In genomic region chr1:109248797-109249629, GRCh38 we compare ENCODE assay signal across 8 cellular contexts. TPM values are rescaled to one million over a fixed set of nuclear protein-coding genes. Genes with fewer than 3 reads are reported as not detected.
DNase-seq lines count a peak whose midpoint lies in the region; ATAC-seq and TF ChIP-seq lines count a peak whose summit lies in the region.

TSS of gene CELSR2 (plus strand) at chr1:109249539. CDS start at chr1:109250080, 541 bp downstream.

- peak within 1 kb of the TSS; percentile 75 for H2AFZ ChIP-seq in parathyroid adenoma

- H3K9me3 ChIP-seq in HUES64 (ENCODE audit: insufficient read depth, low read depth, low read length) = no peaks in the 10 kb centered on the region
- no peaks in the 10 kb centered on the region; the same call in 1 of the 2 replicates for H3K9me3 ChIP-seq in SJSA1 (replicated peaks)
- H3K9me3 ChIP-seq in cardiac muscle cell (ENCODE audit: low read depth) = no peaks in the 10 kb centered on the region
- H3K9me3 ChIP-seq in parathyroid adenoma (ENCODE audit: control insufficient read depth, low read length) = no peaks in the 10 kb centered on the region

- no peaks in the 10 kb centered on the region for H3K9me3 Mint-ChIP-seq in activated naive CD4-positive, alpha-beta T cell treated with anti-CD3 and anti-CD28 coated beads, Interleukin-2, amount 50 U/mL, for 72 hours

- peak within 1 kb of the TSS; percentile 60 for H3K4me3 ChIP-seq in HUES64 (ENCODE audit: low read length)
- peak within 1 kb of the TSS; percentile 41 for H3K4me3 ChIP-seq in SJSA1
- H3K4me3 ChIP-seq in cardiac muscle cell = peak within 1 kb of the TSS; percentile 77
- peak within 1 kb of the TSS; percentile 4 for H3K4me3 ChIP-seq in parathyroid adenoma (ENCODE audit: low read depth, low read length)

- peak; percentile 81 for ATAC-seq in GM21390 (IDR thresholded peaks at IDR 0.05; ENCODE audit: unreplicated experiment)
- peak; percentile 78 to 94 for ATAC-seq in activated naive CD4-positive, alpha-beta T cell treated with anti-CD3 and anti-CD28 coated beads, Interleukin-2, amount 50 U/mL, for 72 hours

- H3K79me2 ChIP-seq in parathyroid adenoma = no peaks in the 10 kb centered on the region

- H3K9ac ChIP-seq in HUES64 (ENCODE audit: low read depth, low read length) (peak within 1 kb of the TSS; percentile 48), parathyroid adenoma (no peak within 1 kb of the TSS)

- H3K27me3 ChIP-seq in HUES64 (ENCODE audit: insufficient read depth, low read length) = peaks cover 17% of the 10 kb centered on the region
- H3K27me3 ChIP-seq in SJSA1 (replicated peaks) = peaks cover 14% of the 10 kb centered on the region
- peaks cover 14% of the 10 kb centered on the region for H3K27me3 ChIP-seq in cardiac muscle cell
- H3K27me3 ChIP-seq in parathyroid adenoma (ENCODE audit: control insufficient read depth, insufficient read depth, low read length) = no peaks in the 10 kb centered on the region

- TF ChIP-seq CTCF in cardiac muscle cell (IDR thresholded peaks at IDR 0.05; ENCODE audit: low read depth, low read length) = no peak
- TF ChIP-seq CTCF in parathyroid adenoma (IDR thresholded peaks at IDR 0.05) = no peak

- H3K4me1 ChIP-seq in HUES64 (ENCODE audit: insufficient read depth, low read length) = peaks cover 10% of the 10 kb centered on the region
- peaks cover 20% of the 10 kb centered on the region for H3K4me1 ChIP-seq in SJSA1 (replicated peaks)
- H3K4me1 ChIP-seq in cardiac muscle cell (ENCODE audit: low read depth) = peaks cover 6% of the 10 kb centered on the region
- H3K4me1 ChIP-seq in parathyroid adenoma = peaks cover 3% of the 10 kb centered on the region

- peak; percentile 94 for DNase-seq in DMS 273 (lab: John Stamatoyannopoulos, UW; ENCODE audit: unreplicated experiment)
- peak; percentile 30 to 46 for DNase-seq in SJSA1 (ENCODE audit: low read depth in 1 of 2, low spot score in 2 of 2)
- peak in 1 of 2 donors; percentile 74 for DNase-seq in activated naive CD4-positive, alpha-beta T cell treated with anti-CD3 and anti-CD28 coated beads, Interleukin-2, amount 50 U/mL, for 72 hours (ENCODE audit: low spot score in 2 of 2)
- peak; percentile 68 to 91 for DNase-seq in cardiac muscle cell (ENCODE audit: low read depth in 1 of 2, low spot score in 1 of 2)
- no peak for DNase-seq in ureter (ENCODE audit: low spot score)

- peak within 1 kb of the TSS; percentile 70 for H3K4me2 ChIP-seq in parathyroid adenoma (ENCODE audit: low read length)

- H3K36me3 ChIP-seq in HUES64 (ENCODE audit: insufficient read depth, low read length) = peaks cover 13% of the 10 kb centered on the region; the same call in 1 of the 2 replicates
- H3K36me3 ChIP-seq in SJSA1 = peaks cover 2% of the 10 kb centered on the region; the same call in 1 of the 2 replicates
- H3K36me3 ChIP-seq in cardiac muscle cell = no peaks in the 10 kb centered on the region
- H3K36me3 ChIP-seq in parathyroid adenoma (ENCODE audit: control insufficient read depth, insufficient read depth, low read length) = no peaks in the 10 kb centered on the region

- H3K36me3 Mint-ChIP-seq in activated naive CD4-positive, alpha-beta T cell treated with anti-CD3 and anti-CD28 coated beads, Interleukin-2, amount 50 U/mL, for 72 hours = no peaks in the 10 kb centered on the region

- no peak within 1 kb of the TSS for H3K27ac ChIP-seq in HUES64 (ENCODE audit: low read depth, low read length)
- no peak within 1 kb of the TSS for H3K27ac ChIP-seq in SJSA1
- H3K27ac ChIP-seq in cardiac muscle cell = no peak within 1 kb of the TSS
- no peak within 1 kb of the TSS for H3K27ac ChIP-seq in parathyroid adenoma

- no peak within 1 kb of the TSS for H3K27ac Mint-ChIP-seq in activated naive CD4-positive, alpha-beta T cell treated with anti-CD3 and anti-CD28 coated beads, Interleukin-2, amount 50 U/mL, for 72 hours

- WGBS in HUES64 = 6% methylated on average over 49 of the region's 49 CpGs

RNA-seq across cellular contexts. Expression of gene CELSR2, which starts in this region (rescaled TPM):
- polyA plus RNA-seq in HUES64 (2013, experiment 1 of 2) = 13.5 TPM
- polyA plus RNA-seq in HUES64 (2013, experiment 2 of 2) = 18.2 TPM
- 0.11 TPM in 1 of 2 replicates, not detected in the other for total RNA-seq in SJSA1 (2014; rRNA removed; shearing (Covaris generic))
- 1 to 10 TPM in 1 of 2 donors, under 1 TPM in 1; 0.39 to 3.9 TPM for total RNA-seq in activated naive CD4-positive, alpha-beta T cell treated with anti-CD3 and anti-CD28 coated beads, Interleukin-2, amount 50 U/mL, for 72 hours
- total RNA-seq in cardiac muscle cell (10.3 and 12.9 TPM in 2 replicates), ureter (19.2 TPM)
- 5.8 and 6.1 TPM in 2 replicates for polyA plus RNA-seq in cardiac muscle cell

Comparison
In these comparisons a context has a peak if more than half of its experiments do, and no peak if none do; other contexts are left out.
1. Peak in DNase-seq and H3K4me3 ChIP-seq in SJSA1; RNA of the gene not detected or under 1 TPM.
2. H3K4me3 ChIP-seq: peak in every context shown above with its lines; median percentile 77 in cardiac muscle cell; 60 in HUES64; 41 in SJSA1; 4 in parathyroid adenoma.